ENCODE assay signal across 8 cellular contexts in genomic region chr16:28950648-28951409, GRCh38. TPM values are rescaled to one million over a fixed set of nuclear protein-coding genes. Genes with fewer than 3 reads are reported as not detected.
A peak's percentile ranks its signal among the peaks of the same experiment; 100 is the strongest.
DNase-seq lines count a peak whose midpoint lies in the region; ATAC-seq and TF ChIP-seq lines count a peak whose summit lies in the region.

Gene NFATC2IP, plus strand, starts transcription at chr16:28950937. Its CDS starts 75 bp downstream, at chr16:28951012.

- H3K36me3 Mint-ChIP-seq in HFFc6 (ENCODE audit: low read depth): no peaks in the 10 kb centered on the region; the same call in 1 of the 2 replicates
- H3K36me3 Mint-ChIP-seq in activated naive CD4-positive, alpha-beta T cell treated with anti-CD3 and anti-CD28 coated beads, Interleukin-2, amount 10 ng/mL, durations not matched to agents 7 days and 5 days: peaks cover 29% of the 10 kb centered on the region

- peak within 1 kb of the TSS; percentile 95 for H3K9ac ChIP-seq in SK-N-MC (ENCODE audit: insufficient read length)

- H3K27me3 ChIP-seq in gastroesophageal sphincter (no peaks in the 10 kb centered on the region), neutrophil (peaks cover 9% of the 10 kb centered on the region)

- TF ChIP-seq EP300 in gastroesophageal sphincter (IDR thresholded peaks at IDR 0.05): no peak

- H3K9me3 Mint-ChIP-seq in HFFc6: no peaks in the 10 kb centered on the region
- H3K9me3 Mint-ChIP-seq in activated naive CD4-positive, alpha-beta T cell treated with anti-CD3 and anti-CD28 coated beads, Interleukin-2, amount 10 ng/mL, durations not matched to agents 7 days and 5 days: no peaks in the 10 kb centered on the region

- peak; percentile 99 for ATAC-seq in gastroesophageal sphincter

- peaks cover 24% of the 10 kb centered on the region for H3K4me1 Mint-ChIP-seq in HFFc6 (ENCODE audit: low read depth)
- peaks cover 35% of the 10 kb centered on the region for H3K4me1 Mint-ChIP-seq in activated naive CD4-positive, alpha-beta T cell treated with anti-CD3 and anti-CD28 coated beads, Interleukin-2, amount 10 ng/mL, durations not matched to agents 7 days and 5 days

- no peak for TF ChIP-seq CTCF in HFFc6 (IDR thresholded peaks at IDR 0.05)
- TF ChIP-seq CTCF in NB4 (IDR thresholded peaks at IDR 0.05; ENCODE audit: low read depth, low read length): no peak
- no peak for TF ChIP-seq CTCF in gastroesophageal sphincter (IDR thresholded peaks at IDR 0.05)
- peak; percentile 29 for TF ChIP-seq CTCF in neutrophil (IDR thresholded peaks at IDR 0.05)

- H3K27ac ChIP-seq in SK-N-MC: peak within 1 kb of the TSS; percentile 70; the same call in 1 of the 2 replicates
- H3K27ac ChIP-seq in gastroesophageal sphincter: peak within 1 kb of the TSS; percentile 44 to 90 (median 88)
- H3K27ac ChIP-seq in neutrophil: peak within 1 kb of the TSS; percentile 80
- peak within 1 kb of the TSS; percentile 75 for H3K27ac ChIP-seq in substantia nigra (ENCODE audit: low read depth, low read length, poor library complexity, severe bottlenecking)

- peak; percentile 76 for TF ChIP-seq POLR2A in NB4 (IDR thresholded peaks at IDR 0.05; ENCODE audit: extremely low read depth, insufficient read length)
- peak in 1 of 2 donors; percentile 35 for TF ChIP-seq POLR2A in gastroesophageal sphincter (IDR thresholded peaks at IDR 0.05)

- H3K9me3 ChIP-seq in SK-N-MC (ENCODE audit: low read depth, low read length) (no peaks in the 10 kb centered on the region), gastroesophageal sphincter (no peaks in the 10 kb centered on the region), neutrophil (no peaks in the 10 kb centered on the region)

- H3K4me1 ChIP-seq in gastroesophageal sphincter (peaks cover 0 to 30% (median 9%) of the 10 kb centered on the region in 3 donors), neutrophil (ENCODE audit: control insufficient read depth in 1 of 2, insufficient read depth in 1 of 2, low read depth in 1 of 2, low read length in 1 of 2) (peaks cover 17 to 18% of the 10 kb centered on the region in 2 experiments)

- H3K4me3 Mint-ChIP-seq in HFFc6: peak within 1 kb of the TSS; percentile 96
- peak within 1 kb of the TSS; percentile 98 for H3K4me3 Mint-ChIP-seq in activated naive CD4-positive, alpha-beta T cell treated with anti-CD3 and anti-CD28 coated beads, Interleukin-2, amount 10 ng/mL, durations not matched to agents 7 days and 5 days

- WGBS in gastroesophageal sphincter (ENCODE audit: low coverage in 1 of 2), 2 donors: 0% methylated on average over 19 of the region's 79 CpGs; no CpG with 5 or more reads in 1 of the 2 donors

- DNase-seq in GM04503 (ENCODE audit: low read depth) (peak; percentile 99), HFFc6 (peak; percentile 100), NB4 (ENCODE audit: low read depth) (peak; percentile 99), SK-N-MC (ENCODE audit: low read depth, low spot score) (peak; percentile 100), substantia nigra (lab: John Stamatoyannopoulos, UW) (peak; percentile 90 to 100 (median 99))
- DNase-seq in activated naive CD4-positive, alpha-beta T cell treated with anti-CD3 and anti-CD28 coated beads, Interleukin-2, amount 10 ng/mL, durations not matched to agents 7 days and 5 days: peak; percentile 100

- H3K27me3 Mint-ChIP-seq in HFFc6 (ENCODE audit: insufficient read depth): peaks cover 2% of the 10 kb centered on the region
- H3K27me3 Mint-ChIP-seq in activated naive CD4-positive, alpha-beta T cell treated with anti-CD3 and anti-CD28 coated beads, Interleukin-2, amount 10 ng/mL, durations not matched to agents 7 days and 5 days: peaks cover 12% of the 10 kb centered on the region

- H3K27ac Mint-ChIP-seq in HFFc6: peak within 1 kb of the TSS; percentile 78
- H3K27ac Mint-ChIP-seq in activated naive CD4-positive, alpha-beta T cell treated with anti-CD3 and anti-CD28 coated beads, Interleukin-2, amount 10 ng/mL, durations not matched to agents 7 days and 5 days: peak within 1 kb of the TSS; percentile 96

- CTCF ChIA-PET in activated naive CD4-positive, alpha-beta T cell treated with anti-CD3 and anti-CD28 coated beads, Interleukin-2, amount 10 ng/mL, durations not matched to agents 7 days and 5 days (lab: Charles Lee): no interaction called here

- H3K36me3 ChIP-seq in SK-N-MC (ENCODE audit: insufficient read depth, low read length) (peaks cover 30% of the 10 kb centered on the region), gastroesophageal sphincter (peaks cover 0 to 37% of the 10 kb centered on the region in 2 donors), neutrophil (peaks cover 20% of the 10 kb centered on the region)

- H3K4me3 ChIP-seq in NB4 (ENCODE audit: low read depth, low read length) (peak within 1 kb of the TSS; percentile 88), SK-N-MC (peak within 1 kb of the TSS; percentile 93), gastroesophageal sphincter (peak within 1 kb of the TSS; percentile 62 to 97), neutrophil (ENCODE audit: low read depth in 1 of 2, low read length in 1 of 2) (peak within 1 kb of the TSS; percentile 79 to 95)

RNA-seq across cellular contexts. Expression of gene NFATC2IP, which starts in this region (rescaled TPM):
- total RNA-seq in HFFc6 (2021; fragmentation: NEBNext Ultra II Directional; extraction: Animal tissue kit (Norgen Biotek cat#: 25700)): 10 to 100 TPM; 18.1 to 21.9 (median 19.9) TPM
- 10 to 100 TPM; 13.9 to 28.0 (median 22.8) TPM for total RNA-seq in gastroesophageal sphincter

Comparison
In these comparisons a context has a peak if more than half of its experiments do, and no peak if none do; other contexts are left out.
1. Peak in every context shown above with its lines: DNase-seq, ATAC-seq, H3K4me3 ChIP-seq and H3K27ac ChIP-seq.